In the genomic region with DNA sequence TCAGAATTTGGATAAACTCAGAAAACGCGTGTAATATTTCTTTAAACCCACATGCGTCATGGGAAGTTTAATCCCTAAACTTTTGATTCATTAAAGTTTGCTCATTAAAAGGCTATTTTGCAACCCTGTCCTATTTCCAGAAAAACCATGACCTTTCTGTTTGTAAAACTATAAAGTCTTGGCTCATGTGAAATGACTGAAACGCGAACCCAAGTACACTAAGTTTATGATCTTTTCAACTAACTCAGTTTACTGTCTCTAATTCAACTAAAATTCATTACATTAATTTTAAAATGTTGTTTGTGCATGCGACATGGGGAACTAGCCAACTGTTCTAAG, we compare ENCODE assay signal across 25 cellular contexts. TPM values are rescaled to one million over a fixed set of nuclear protein-coding genes. Genes with fewer than 3 reads are reported as not detected.
DNase-seq lines count a peak whose midpoint lies in the region; ATAC-seq, FAIRE-seq and TF ChIP-seq lines count a peak whose summit lies in the region.
"Had no signal": no experiment of that assay in that cellular context is flagged by ENCODE, and none has a peak within 500 bp of the region (broad histone marks: within the 10 kb centered on the region; RNA-seq: fewer than 3 reads in every experiment).

No MANE protein-coding gene starts in this region.

- intact Hi-C loops in HepG2 (cut with micrococcal nuclease; ENCODE audit: unreplicated experiment), result no loop called here

- no peak overlapping the region for H3K4me2 ChIP-seq in HepG2 (ENCODE audit: low read depth, low read length)
- H3K4me2 ChIP-seq: PC-9, SK-N-SH had no signal

- peak overlapping the region; percentile 84 to 87 for H3K27ac ChIP-seq in liver (ENCODE audit: low read depth in 1 of 2, low read length in 2 of 2)
- no peak overlapping the region for H3K27ac ChIP-seq in HepG2 (ENCODE audit: extremely low read length, insufficient read depth, low read length)
- H3K27ac ChIP-seq: 22Rv1, C4-2B, PC-9 had no signal

- BruUV-seq in HepG2 (replicated peaks; lab: Mats Ljungman, UMichigan), result no TSS peak

- H3K9ac ChIP-seq in liver (ENCODE audit: low read depth in 1 of 2, low read length in 2 of 2), result peak overlapping the region; percentile 58 to 74
- no peak overlapping the region for H3K9ac ChIP-seq in HepG2 (ENCODE audit: insufficient read depth, low read depth, low read length)
- H3K9ac ChIP-seq: SK-N-SH had no signal

- no peak for ATAC-seq in HepG2
- ATAC-seq: HCT116 had no signal

- H3K9me3 ChIP-seq in liver (ENCODE audit: control insufficient read depth in 4 of 4, low read length in 3 of 4) (no peaks in the 10 kb centered on the region), HepG2 (ENCODE audit: low read length) (no peaks in the 10 kb centered on the region)
- H3K9me3 ChIP-seq: SK-N-SH had no signal

- FAIRE-seq in HepG2 (lab: Jason Lieb, UNC), result no peak
- FAIRE-seq: G401.6, GM18507 had no signal

- POLR2A ChIA-PET in HepG2 (lab: Yijun Ruan, JAX), result no interaction called here

- TF ChIP-seq CTCF in liver (IDR thresholded peaks at IDR 0.05; ENCODE audit: low read depth, low read length, missing input control) (no peak), HepG2 (CRISPR knock-in tag; IDR thresholded peaks at IDR 0.05) (no peak), fibroblast of villous mesenchyme (IDR thresholded peaks at IDR 0.05; ENCODE audit: insufficient read depth, low read depth, low read length) (no peak), retinal pigment epithelial cell (conservative IDR thresholded peaks at IDR 0.05; ENCODE audit: low read depth, low read length) (no peak)

- TF ChIP-seq EP300 in HepG2 (IDR thresholded peaks at IDR 0.05; ENCODE audit: low read depth in 2 of 2, low read length in 2 of 2) (no peak), HepG2 (CRISPR knock-in tag; IDR thresholded peaks at IDR 0.05; ENCODE audit: borderline replicate concordance) (no peak)

- in situ Hi-C loops in HepG2 (cut with HindIII; ENCODE audit: extremely low pct_ligation_motif_present, low pct_unique_long_range_greater_than_20kb), result loop anchor here (5.0 kb wide), 1 partner anchor 386 kb away; no protein-coding TSS in a partner anchor

- DNase-seq in HepG2 (ENCODE audit: low spot score) (no peak), fibroblast of villous mesenchyme (ENCODE audit: low read depth) (peak; percentile 76), retinal pigment epithelial cell (ENCODE audit: low read depth) (peak; percentile 40), A172 (ENCODE audit: low spot score) (no peak), NCI-H524 (lab: John Stamatoyannopoulos, UW) (no peak), NCI-H446 treated with DMSO at 0.1 percent for 48 hours (lab: John Stamatoyannopoulos, UW) (no peak)
- no peak for DNase-seq in activated CD8-positive, alpha-beta memory T cell treated with anti-CD3 and anti-CD28 coated beads for 24 hours
- DNase-seq: AML-193; Calu3; CD8-positive, alpha-beta memory T cell; DMS153; GOT3; Karpas-422; NCI-H1694 treated with DMSO at 0.1 percent for 48 hours; NCI-H2081 treated with DMSO at 0.1 percent for 48 hours; PC-9; RPMI8226; SHP77 treated with DMSO at 0.1 percent for 48 hours; SK-N-SH had no signal

- H3K4me3 ChIP-seq in liver (ENCODE audit: low read depth in 1 of 3, low read length in 3 of 3), result no peak overlapping the region
- H3K4me3 ChIP-seq in HepG2 (replicated peaks in 1 of 3; ENCODE audit: insufficient read depth in 1 of 3, low read depth in 2 of 3, low read length in 3 of 3), result no peak overlapping the region
- no peak overlapping the region for H3K4me3 ChIP-seq in fibroblast of villous mesenchyme (ENCODE audit: low read depth, low read length)
- no peak overlapping the region for H3K4me3 ChIP-seq in retinal pigment epithelial cell (ENCODE audit: low read length)
- H3K4me3 ChIP-seq: PC-9 had no signal

- H3K79me2 ChIP-seq in HepG2 (ENCODE audit: insufficient read depth, low read length), result peaks cover 11% of the 10 kb centered on the region

- TF ChIP-seq RAD21 in liver (IDR thresholded peaks at IDR 0.05) (peak in 1 of 2 donors; percentile 29), HepG2 (CRISPR knock-in tag; IDR thresholded peaks at IDR 0.05) (no peak)

- peaks cover 0 to 2% (median 0%) of the 10 kb centered on the region in 4 donors for H3K36me3 ChIP-seq in liver (ENCODE audit: control insufficient read depth in 4 of 4, insufficient read depth in 3 of 4, low read depth in 1 of 4, low read length in 3 of 4)
- H3K36me3 ChIP-seq in HepG2 (replicated peaks in 1 of 2; ENCODE audit: control insufficient read depth in 1 of 2, insufficient read depth in 2 of 2, low read length in 2 of 2), result peaks cover 17 to 29% of the 10 kb centered on the region in 2 experiments

- no peak overlapping the region for H2AFZ ChIP-seq in HepG2 (ENCODE audit: low read length)
- H2AFZ ChIP-seq: PC-9 had no signal

- CTCF ChIA-PET in HepG2 (lab: Yijun Ruan, JAX; ENCODE audit: low intra/inter-chr PET ratio, low total read pairs), result no interaction called here

- H4K20me1 ChIP-seq in HepG2 (ENCODE audit: insufficient read depth, low read length), result peaks cover 8% of the 10 kb centered on the region; the same call in 1 of the 2 replicates

- no peaks in the 10 kb centered on the region for H3K27me3 ChIP-seq in liver (ENCODE audit: control insufficient read depth in 4 of 4, insufficient read depth in 4 of 4, low read length in 3 of 4)
- H3K27me3 ChIP-seq in HepG2 (ENCODE audit: control insufficient read depth in 1 of 2, insufficient read depth in 2 of 2, low read length in 2 of 2), result no peaks in the 10 kb centered on the region; a peak in 1 of 5 replicates

- 38% methylated on average over 6 of the region's 6 CpGs for WGBS in liver
- WGBS in HepG2 (ENCODE audit: low lambda C conversion rate), result 95% methylated on average over 6 of the region's 6 CpGs

- no peak for TF ChIP-seq POLR2A in HepG2 (IDR thresholded peaks at IDR 0.05; ENCODE audit: insufficient read depth in 1 of 2, low read depth in 2 of 2, low read length in 2 of 2)

- H3K4me1 ChIP-seq in liver (ENCODE audit: control insufficient read depth in 4 of 4, insufficient read depth in 4 of 4, low read length in 3 of 4) (peaks cover 0 to 31% (median 21%) of the 10 kb centered on the region in 4 donors), HepG2 (ENCODE audit: insufficient read depth, low read length) (peaks cover 9% of the 10 kb centered on the region)

TF ChIP-seq in liver, 16 proteins besides CTCF, POLR2A, EP300 and RAD21 (continues in another document):
- TF ChIP-seq JUND (IDR thresholded peaks at IDR 0.05) (peak in 1 of 2 donors; percentile 27), RXRA (IDR thresholded peaks at IDR 0.05) (peak; percentile 77 to 81), HNF4G (IDR thresholded peaks at IDR 0.05) (no peak), HNF4A (conservative IDR thresholded peaks at IDR 0.05) (peak; percentile 65 to 68), YY1 (IDR thresholded peaks at IDR 0.05) (peak; percentile 70), EGR1 (IDR thresholded peaks at IDR 0.05; ENCODE audit: low read depth in 2 of 2) (peak in 1 of 2 donors; percentile 86), SP1 (IDR thresholded peaks at IDR 0.05) (peak; percentile 76), FOXA2 (IDR thresholded peaks at IDR 0.05) (no peak), NR2F2 (IDR thresholded peaks at IDR 0.05) (peak; percentile 45)
- TF ChIP-seq, protein P1, sequence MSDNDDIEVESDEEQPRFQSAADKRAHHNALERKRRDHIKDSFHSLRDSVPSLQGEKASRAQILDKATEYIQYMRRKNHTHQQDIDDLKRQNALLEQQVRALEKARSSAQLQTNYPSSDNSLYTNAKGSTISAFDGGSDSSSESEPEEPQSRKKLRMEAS (IDR thresholded peaks at IDR 0.05), result peak; percentile 76

TF ChIP-seq in HepG2, 621 proteins besides CTCF, POLR2A, EP300 and RAD21 (continues in another document):
- no peak for TF ChIP-seq ZNF557 (CRISPR knock-in tag; IDR thresholded peaks at IDR 0.05)
- TF ChIP-seq ZNF607 (CRISPR knock-in tag; IDR thresholded peaks at IDR 0.05; ENCODE audit: borderline replicate concordance), result no peak
- TF ChIP-seq, protein P2, sequence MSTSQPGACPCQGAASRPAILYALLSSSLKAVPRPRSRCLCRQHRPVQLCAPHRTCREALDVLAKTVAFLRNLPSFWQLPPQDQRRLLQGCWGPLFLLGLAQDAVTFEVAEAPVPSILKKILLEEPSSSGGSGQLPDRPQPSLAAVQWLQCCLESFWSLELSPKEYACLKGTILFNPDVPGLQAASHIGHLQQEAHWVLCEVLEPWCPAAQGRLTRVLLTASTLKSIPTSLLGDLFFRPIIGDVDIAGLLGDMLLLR (CRISPR knock-in tag; IDR thresholded peaks at IDR 0.05), result no peak
- TF ChIP-seq ZNF441 (CRISPR knock-in tag; IDR thresholded peaks at IDR 0.05; ENCODE audit: borderline replicate concordance), result no peak
- TF ChIP-seq ATM (IDR thresholded peaks at IDR 0.05; ENCODE audit: borderline replicate concordance), result no peak
- no peak for TF ChIP-seq PLRG1 (conservative IDR thresholded peaks at IDR 0.05)
- no peak for TF ChIP-seq ZNF44 (CRISPR knock-in tag; IDR thresholded peaks at IDR 0.05)

RNA-seq across cellular contexts. Expression of a gene that starts 3.9 kb away (rescaled TPM):
- total RNA-seq in liver (100 to 1,000 TPM; 220 to 584 TPM), HepG2 (2016; rRNA removed; fragmentation: Illumina TruSeq; extraction: Trizol) (3,331 and 4,246 TPM in 2 replicates), fibroblast of villous mesenchyme (672 and 815 TPM in 2 replicates)
- polyA plus RNA-seq in liver (1,000 to 10,000 TPM in 1 of 2 donors, 100 to 1,000 TPM in 1; 578 to 1,995 TPM), HepG2 (2011; rRNA removed) (3,582 and 3,614 TPM in 2 replicates)
- total RNA-seq in HepG2 (2016; cell fraction: cytosol; rRNA removed; fragmentation: Illumina TruSeq; extraction: Trizol; ENCODE audit: low read depth), result 5,225 and 5,854 TPM in 2 replicates
- 3,362 and 4,378 TPM in 2 replicates for total RNA-seq in HepG2 (2016; cell fraction: insoluble cytoplasmic fraction; rRNA removed; fragmentation: Illumina TruSeq; extraction: Trizol)
- 8,556 and 9,092 TPM in 2 replicates for total RNA-seq in HepG2 (2016; cell fraction: membrane; rRNA removed; fragmentation: Illumina TruSeq; extraction: Trizol)
- total RNA-seq in HepG2 (2016; cell fraction: nucleus; rRNA removed; fragmentation: Illumina TruSeq; extraction: Trizol), result 1,122 and 1,268 TPM in 2 replicates
- polyA plus RNA-seq in HepG2 (2011; cell fraction: cytosol; rRNA removed), result 3,176 and 4,386 TPM in 2 replicates
- 741 and 878 TPM in 2 replicates for polyA plus RNA-seq in HepG2 (2011; cell fraction: nucleus; rRNA removed)
- polyA plus RNA-seq in HepG2 (2012), result 8,552 and 9,844 TPM in 2 replicates
- polyA plus RNA-seq in HepG2 (2016; cell fraction: cytosol; fragmentation: Illumina TruSeq; extraction: Trizol; ENCODE audit: low read depth), result 7,218 and 7,614 TPM in 2 replicates
- polyA plus RNA-seq in HepG2 (2016; cell fraction: insoluble cytoplasmic fraction; fragmentation: Illumina TruSeq; extraction: Trizol; ENCODE audit: low read depth), result 4,222 and 4,697 TPM in 2 replicates
- polyA plus RNA-seq in HepG2 (2016; cell fraction: membrane; fragmentation: Illumina TruSeq; extraction: Trizol; ENCODE audit: low read depth), result 8,348 and 8,377 TPM in 2 replicates
- polyA plus RNA-seq in HepG2 (2016; cell fraction: nucleus; fragmentation: Illumina TruSeq; extraction: Trizol; ENCODE audit: insufficient read depth, low read depth), result 2,101 and 2,110 TPM in 2 replicates
- polyA minus RNA-seq in HepG2 (2011; rRNA and poly(A)+ RNA removed; ENCODE audit: low replicate concordance), result 234 and 364 TPM in 2 replicates
- 317 and 452 TPM in 2 replicates for polyA minus RNA-seq in HepG2 (2011; cell fraction: cytosol; rRNA and poly(A)+ RNA removed)
- 241 and 344 TPM in 2 replicates for polyA minus RNA-seq in HepG2 (2011; cell fraction: nucleus; rRNA and poly(A)+ RNA removed)
- total RNA-seq in A172 (2014; rRNA removed; shearing (Covaris generic)), result 647 and 938 TPM in 2 replicates

Comparison
In these comparisons a context has a peak if more than half of its experiments do, and no peak if none do; other contexts are left out.
1. DNase-seq: peak in fibroblast of villous mesenchyme (single experiment) and retinal pigment epithelial cell (single experiment); none in HepG2 (single experiment), A172 (single experiment), activated CD8-positive, alpha-beta memory T cell treated with anti-CD3 and anti-CD28 coated beads for 24 hours (single experiment), NCI-H524 (0 of 2) and NCI-H446 treated with DMSO at 0.1 percent for 48 hours (single experiment).